In the genomic region with DNA sequence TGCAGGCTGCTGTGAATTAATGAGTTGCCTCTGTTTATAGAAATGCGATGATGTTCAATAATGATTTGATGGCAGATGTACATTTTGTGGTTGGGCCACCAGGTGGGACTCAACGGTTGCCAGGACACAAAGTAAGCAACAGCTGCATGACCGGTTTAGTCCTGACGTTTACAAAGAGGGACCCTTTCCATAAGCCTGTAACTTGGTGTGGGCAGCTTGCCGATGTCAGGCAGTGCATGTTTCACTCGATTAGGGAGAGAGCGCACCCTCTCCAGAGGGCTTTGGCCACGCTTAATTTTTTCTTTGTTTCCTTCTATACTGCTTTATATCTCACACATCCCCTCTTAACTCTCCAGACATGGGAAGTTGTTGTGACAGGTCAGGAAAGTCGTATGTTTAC, we compare ENCODE assay signal across 10 cellular contexts. TPM values are rescaled to one million over a fixed set of nuclear protein-coding genes. Genes with fewer than 3 reads are reported as not detected.
DNase-seq lines count a peak whose midpoint lies in the region; ATAC-seq and TF ChIP-seq lines count a peak whose summit lies in the region.
"Had no signal": no experiment of that assay in that cellular context is flagged by ENCODE, and none has a peak within 500 bp of the region (broad histone marks: within the 10 kb centered on the region; RNA-seq: fewer than 3 reads in every experiment).

No MANE protein-coding gene starts in this region.

- no peak overlapping the region for H3K14ac ChIP-seq in mesenchymal stem cell (ENCODE audit: low read length in 2 of 2)

- H2BK5ac ChIP-seq in mesenchymal stem cell (ENCODE audit: low read depth, low read length, poor library complexity, severe bottlenecking) = no peak overlapping the region

- H3K4me1 ChIP-seq in mesenchymal stem cell (ENCODE audit: control insufficient read depth, insufficient read depth, low read depth, low read length) (no peaks in the 10 kb centered on the region), urinary bladder (ENCODE audit: insufficient read depth) (no peaks in the 10 kb centered on the region)

- H3K23ac ChIP-seq in mesenchymal stem cell (ENCODE audit: low read length in 2 of 2) = no peak overlapping the region

- H3K79me1 ChIP-seq in mesenchymal stem cell (replicated peaks; ENCODE audit: low read length, poor library complexity, severe bottlenecking) = peaks cover 17% of the 10 kb centered on the region

- TF ChIP-seq CTCF in cardiac fibroblast (IDR thresholded peaks at IDR 0.05; ENCODE audit: low read depth, low read length) = no peak

- H3K4me2 ChIP-seq in mesenchymal stem cell (ENCODE audit: low read length, poor library complexity, severe bottlenecking) = no peak overlapping the region

- no peak overlapping the region for H3K18ac ChIP-seq in mesenchymal stem cell (ENCODE audit: low read depth in 1 of 2, low read length in 2 of 2)

- no peak overlapping the region for H2AFZ ChIP-seq in mesenchymal stem cell (ENCODE audit: low read depth, low read length)

- no peak overlapping the region for H4K8ac ChIP-seq in mesenchymal stem cell (ENCODE audit: low read length)

- no peak overlapping the region for H4K91ac ChIP-seq in mesenchymal stem cell (ENCODE audit: low read length)

- ATAC-seq in HG03460 (IDR thresholded peaks at IDR 0.05; ENCODE audit: unreplicated experiment) = no peak

- H2BK15ac ChIP-seq in mesenchymal stem cell (ENCODE audit: low read depth, poor library complexity, severe bottlenecking) = no peak overlapping the region

- H3K27me3 ChIP-seq in mesenchymal stem cell (ENCODE audit: control insufficient read depth in 1 of 2, insufficient read depth in 1 of 2, low read length in 2 of 2) = no peaks in the 10 kb centered on the region

- peak overlapping the region in 1 of 2 donors; percentile 39 for H3K4me3 ChIP-seq in cardiac fibroblast (replicated peaks in 1 of 2; ENCODE audit: low read depth in 2 of 2, low read length in 2 of 2)
- H3K4me3 ChIP-seq in mesenchymal stem cell (ENCODE audit: insufficient read depth in 1 of 2, low read depth in 1 of 2, low read length in 2 of 2) = peak overlapping the region in 1 of 2 experiments; percentile 80
- H3K4me3 ChIP-seq in urinary bladder (ENCODE audit: low read depth, low read length) = peak overlapping the region; percentile 60

- WGBS in mesenchymal stem cell = 80% methylated on average over 6 of the region's 9 CpGs
- 18% methylated on average over 9 of the region's 9 CpGs for WGBS in urinary bladder

- DNase-seq in NCI-H1436 (lab: John Stamatoyannopoulos, UW) = peak; percentile 50
- no peak for DNase-seq in NCI-H1436 treated with DMSO at 0.1 percent for 48 hours (lab: John Stamatoyannopoulos, UW)
- peak; percentile 17 to 51 for DNase-seq in cardiac fibroblast (ENCODE audit: low read depth in 2 of 2)
- no peak for DNase-seq in mesenchymal stem cell
- no peak for DNase-seq in T-helper 9 cell
- DNase-seq in KG1 (lab: John Stamatoyannopoulos, UW) = no peak
- DNase-seq: kidney glomerular epithelial cell had no signal

- no peak overlapping the region for H2BK12ac ChIP-seq in mesenchymal stem cell (ENCODE audit: low read length in 2 of 2)

- no peak overlapping the region for H2BK120ac ChIP-seq in mesenchymal stem cell (ENCODE audit: low read depth, low read length)

- H3K27ac ChIP-seq in mesenchymal stem cell (ENCODE audit: low read length, poor library complexity, severe bottlenecking) (no peak overlapping the region), urinary bladder (ENCODE audit: low read depth) (peak overlapping the region; percentile 29)
- H3K27ac ChIP-seq: 22Rv1 had no signal

- H2AK5ac ChIP-seq in mesenchymal stem cell (ENCODE audit: low read length, severe bottlenecking) = no peak overlapping the region

- H3K36me3 ChIP-seq in mesenchymal stem cell (ENCODE audit: control insufficient read depth in 1 of 2, insufficient read depth in 2 of 2, low read depth in 1 of 2, low read length in 2 of 2) = peaks cover 13 to 20% of the 10 kb centered on the region in 2 experiments
- no peaks in the 10 kb centered on the region for H3K36me3 ChIP-seq in urinary bladder (ENCODE audit: insufficient read depth)

- peak overlapping the region; percentile 79 for H3K9ac ChIP-seq in mesenchymal stem cell (ENCODE audit: low read length)

- no peak overlapping the region for H3K4ac ChIP-seq in mesenchymal stem cell (ENCODE audit: low read depth in 1 of 2, low read length in 2 of 2)

- H3K9me3 ChIP-seq in mesenchymal stem cell (ENCODE audit: control insufficient read depth, low read length) = no peaks in the 10 kb centered on the region

RNA-seq across cellular contexts. Expression of gene BTBD3, which starts 1.4 kb away (rescaled TPM):
- polyA plus RNA-seq in mesenchymal stem cell (2013, experiment 1 of 2) = 12.2 TPM
- 11.2 TPM for polyA plus RNA-seq in mesenchymal stem cell (2013, experiment 2 of 2)
- 189 TPM for total RNA-seq in urinary bladder
- polyA plus RNA-seq in urinary bladder = 45.7 TPM

Comparison
In these comparisons a context has a peak if more than half of its experiments do, and no peak if none do; other contexts are left out.
1. DNase-seq: peak in NCI-H1436 (single experiment) and cardiac fibroblast (2 of 2); none in NCI-H1436 treated with DMSO at 0.1 percent for 48 hours (single experiment), mesenchymal stem cell (single experiment), T-helper 9 cell (single experiment) and KG1 (single experiment).